Comparison of ENCODE assay signal across 1 cellular context in genomic region chr11:76689313-76689712, GRCh38.
TF ChIP-seq lines count a peak whose summit lies in the region.

No MANE protein-coding gene starts in this region.

TF ChIP-seq in HepG2, 621 proteins besides CTCF, POLR2A, EP300 and RAD21:
- TF ChIP-seq ATF7-NPFF (CRISPR knock-in tag; IDR thresholded peaks at IDR 0.05; ENCODE audit: low read depth) (no peak), CBX5 (CRISPR knock-in tag; IDR thresholded peaks at IDR 0.05; ENCODE audit: borderline replicate concordance) (no peak)
